Comparison of ENCODE assay signal across 24 cellular contexts in genomic region chr19:4099054-4099764, GRCh38. TPM values are rescaled to one million over a fixed set of nuclear protein-coding genes. Genes with fewer than 3 reads are reported as not detected.
"Had no signal": no experiment of that assay in that cellular context is flagged by ENCODE, and none has a peak within 500 bp of the region (broad histone marks: within the 10 kb centered on the region; RNA-seq: fewer than 3 reads in every experiment).

No MANE protein-coding gene starts in this region.

- H3K4me3 Mint-ChIP-seq: activated CD4-positive, alpha-beta T cell treated with anti-CD3 and anti-CD28 coated beads, Interleukin-2, amount 10 ng/mL, durations not matched to agents 7 days and 5 days; activated naive CD8-positive, alpha-beta T cell; memory B cell; naive thymus-derived CD4-positive, alpha-beta T cell; T-helper 2 cell treated with Interferon-gamma antibody and Interleukin-4, amounts not matched to agents 5 μg/mL and 100 μg/mL, for 36 hours had no signal

- H3K4me3 ChIP-seq: body of pancreas, colonic mucosa, esophagus squamous epithelium, mucosa of descending colon, ovary, spleen, stomach, testis had no signal

- H3K4me1 ChIP-seq: body of pancreas had no signal

- DNase-seq: activated CD4-positive, alpha-beta T cell treated with anti-CD3 and anti-CD28 coated beads, Interleukin-2, amount 10 ng/mL, durations not matched to agents 7 days and 5 days; activated CD4-positive, CD25-positive, alpha-beta regulatory T cell; activated CD8-positive, alpha-beta memory T cell treated with anti-CD3 and anti-CD28 coated beads for 24 hours; activated gamma-delta T cell treated with Interleukin-2 at 50 U/mL for 16 hours; body of pancreas; central memory CD4-positive, alpha-beta T cell; colonic mucosa; effector CD4-positive, alpha-beta T cell; esophagus squamous epithelium; foreskin fibroblast; glutamatergic neuron; mucosa of descending colon; naive thymus-derived CD4-positive, alpha-beta T cell; ovary; spleen; stomach; testis had no signal

- H3K9me3 Mint-ChIP-seq: activated CD4-positive, alpha-beta T cell treated with anti-CD3 and anti-CD28 coated beads, Interleukin-2, amount 10 ng/mL, durations not matched to agents 7 days and 5 days; memory B cell; naive thymus-derived CD4-positive, alpha-beta T cell; T-helper 2 cell treated with Interferon-gamma antibody and Interleukin-4, amounts not matched to agents 5 μg/mL and 100 μg/mL, for 36 hours had no signal

- H3K27ac Mint-ChIP-seq: activated CD4-positive, alpha-beta T cell treated with anti-CD3 and anti-CD28 coated beads, Interleukin-2, amount 10 ng/mL, durations not matched to agents 7 days and 5 days; activated naive CD8-positive, alpha-beta T cell; memory B cell; naive thymus-derived CD4-positive, alpha-beta T cell; T-helper 2 cell treated with Interferon-gamma antibody and Interleukin-4, amounts not matched to agents 5 μg/mL and 100 μg/mL, for 36 hours had no signal

- H3K27me3 Mint-ChIP-seq: activated CD4-positive, alpha-beta T cell treated with anti-CD3 and anti-CD28 coated beads, Interleukin-2, amount 10 ng/mL, durations not matched to agents 7 days and 5 days; activated naive CD8-positive, alpha-beta T cell; memory B cell; naive thymus-derived CD4-positive, alpha-beta T cell had no signal

- H3K27me3 ChIP-seq: body of pancreas, colonic mucosa, esophagus squamous epithelium, ovary, spleen, stomach, testis had no signal

- H3K4me1 Mint-ChIP-seq: memory B cell had no signal

- H3K36me3 Mint-ChIP-seq: activated naive CD8-positive, alpha-beta T cell had no signal

- H3K36me3 ChIP-seq: ovary had no signal

- ATAC-seq: body of pancreas; left colon; mucosa of descending colon; naive thymus-derived CD4-positive, alpha-beta T cell; sciatic nerve had no signal

- FAIRE-seq: endothelial cell of umbilical vein had no signal

- H3K9me3 ChIP-seq: body of pancreas, colonic mucosa, esophagus squamous epithelium, mucosa of descending colon, ovary, spleen, stomach, testis had no signal

- H3K27ac ChIP-seq: body of pancreas, colonic mucosa, esophagus squamous epithelium, ovary, spleen, stomach, testis had no signal

RNA-seq across cellular contexts. Expression of gene CREB3L3, which starts 54.2 kb away (rescaled TPM):
- total RNA-seq: endothelial cell of umbilical vein; esophagus squamous epithelium; naive thymus-derived CD4-positive, alpha-beta T cell; sciatic nerve; ureter had no signal
- polyA plus RNA-seq: endothelial cell of umbilical vein; naive thymus-derived CD4-positive, alpha-beta T cell had no signal
